1 cellular context compared by ENCODE assay signal in genomic region chr1:26889580-26890466, GRCh38.
A peak's percentile ranks its signal among the peaks of the same experiment; 100 is the strongest.
TF ChIP-seq lines count a peak whose summit lies in the region.

Gene GPN2 (minus strand): TSS chr1:26890283. CDS start chr1:26890096, 187 bp downstream.

TF ChIP-seq in A549, 52 proteins besides CTCF, POLR2A, EP300 and RAD21 (continued from another document):
- TF ChIP-seq MAX (IDR thresholded peaks at IDR 0.05) (peak; percentile 33; the same call in 1 of the 2 replicates), NPAS2 (CRISPR knock-in tag; IDR thresholded peaks at IDR 0.05; ENCODE audit: borderline replicate concordance) (no peak), ELK1 (IDR thresholded peaks at IDR 0.05; ENCODE audit: low read depth, low read length) (no peak), RNF2 (IDR thresholded peaks at IDR 0.05; ENCODE audit: borderline replicate concordance, low read depth) (no peak), JUNB (IDR thresholded peaks at IDR 0.05) (no peak), JUN (IDR thresholded peaks at IDR 0.05) (peak in 1 of 2 experiments; percentile 70; a peak in 4 of 5 replicates), CBX2 (IDR thresholded peaks at IDR 0.05; ENCODE audit: borderline replicate concordance, low read depth) (no peak)
